In the genomic region with DNA sequence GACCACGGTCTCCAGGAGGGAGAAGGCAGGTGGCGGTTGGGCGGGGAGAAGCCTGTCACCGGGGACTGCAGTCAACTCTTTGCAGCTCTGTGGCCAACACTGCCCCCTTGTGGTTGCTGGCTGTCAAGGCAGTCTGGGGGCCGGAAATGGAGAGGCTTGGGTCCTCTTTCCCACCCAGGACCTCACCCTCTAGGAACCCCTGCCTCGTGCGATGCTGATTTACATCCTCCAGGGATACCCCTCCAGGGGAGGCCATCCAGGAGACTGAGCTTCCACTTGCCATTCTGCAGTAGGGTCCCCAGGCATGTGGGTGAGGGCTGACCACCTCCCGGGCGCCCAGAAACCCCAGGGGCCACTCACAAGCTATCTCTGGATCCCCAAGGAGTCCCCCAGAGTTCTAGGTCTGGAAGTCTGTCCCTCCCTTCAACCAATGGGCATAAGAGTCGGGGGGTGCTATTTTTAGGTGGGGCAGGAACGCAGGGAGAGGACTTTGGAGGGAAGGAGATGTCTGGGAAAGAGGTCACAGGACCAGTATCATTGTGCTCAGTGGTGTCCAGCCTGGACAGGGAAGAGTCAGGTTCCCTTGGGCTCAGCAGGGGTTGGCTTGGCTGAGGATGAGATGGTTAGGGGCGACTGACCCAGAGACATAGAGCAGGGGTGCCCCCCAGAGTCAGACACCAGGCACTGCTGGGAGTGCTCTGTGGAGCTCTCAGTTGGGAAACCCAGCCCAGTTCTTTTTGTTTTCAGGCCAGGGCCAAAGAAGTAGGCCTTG, we compare ENCODE assay signal across 8 cellular contexts. TPM values are rescaled to one million over a fixed set of nuclear protein-coding genes. Genes with fewer than 3 reads are reported as not detected.
A peak's percentile ranks its signal among the peaks of the same experiment; 100 is the strongest.
DNase-seq lines count a peak whose midpoint lies in the region; ATAC-seq and TF ChIP-seq lines count a peak whose summit lies in the region.

No MANE protein-coding gene starts in this region.

- peak; percentile 72 for DNase-seq in DMS114 treated with DMSO at 0.1 percent for 48 hours (lab: John Stamatoyannopoulos, UW; ENCODE audit: unreplicated experiment)
- DNase-seq in MM.1S: peak; percentile 54
- peak; percentile 65 to 78 for DNase-seq in SJSA1 (ENCODE audit: low read depth in 1 of 2, low spot score in 2 of 2)
- peak; percentile 86 for DNase-seq in activated gamma-delta T cell treated with anti-CD3 and anti-CD28 coated beads, Interleukin-2, amount 50 U/mL, for 16 hours (ENCODE audit: low read depth)
- peak; percentile 75 for DNase-seq in glomerular visceral epithelial cell (ENCODE audit: extremely low spot score)
- peak; percentile 82 to 91 (median 89) for DNase-seq in ovary
- peak; percentile 89 for DNase-seq in testis

- 15 to 19% (median 15%) methylated on average over 12 of the region's 12 CpGs for WGBS in ovary, 3 donors
- WGBS in testis, 2 donors: 26 to 34% methylated on average over 9 to 12 of the region's 12 CpGs

- H3K27ac ChIP-seq in MM.1S (ENCODE audit: low read length): no peak overlapping the region
- 0 out of 2 replicates have a peak overlapping the region, but pooled peaks have one; percentile 14 for H3K27ac ChIP-seq in SJSA1
- no peak overlapping the region for H3K27ac ChIP-seq in ovary
- peak overlapping the region; percentile 63 to 73 for H3K27ac ChIP-seq in testis

- peak overlapping the region; percentile 99 for H2AFZ ChIP-seq in MM.1S (ENCODE audit: low read length)

- intact Hi-C loops in ovary (cut with DNase I): loop anchor here (5.0 to 10.0 kb wide), 4 partner anchors 40 to 270 kb away; a partner anchor contains a TSS
- intact Hi-C loops in testis (cut with DNase I; ENCODE audit: low total_unique reads): loop anchor here (5.0 kb wide), 1 partner anchor 40 kb away; a partner anchor contains a TSS

- H3K4me1 ChIP-seq in MM.1S (ENCODE audit: low read length): no peaks in the 10 kb centered on the region
- peaks cover 5% of the 10 kb centered on the region for H3K4me1 ChIP-seq in SJSA1 (replicated peaks)
- peaks cover 4% of the 10 kb centered on the region for H3K4me1 ChIP-seq in ovary (ENCODE audit: insufficient read depth)
- H3K4me1 ChIP-seq in testis: peaks cover 49% of the 10 kb centered on the region

- H3K9me3 ChIP-seq in MM.1S (replicated peaks; ENCODE audit: insufficient read depth, low read length) (no peaks in the 10 kb centered on the region), SJSA1 (replicated peaks) (no peaks in the 10 kb centered on the region), ovary (no peaks in the 10 kb centered on the region), testis (no peaks in the 10 kb centered on the region)

- peak; percentile 74 for ATAC-seq in GM21786 (IDR thresholded peaks at IDR 0.05; ENCODE audit: unreplicated experiment)

- H3K36me3 ChIP-seq in MM.1S (replicated peaks; ENCODE audit: insufficient read depth, low read length) (no peaks in the 10 kb centered on the region), SJSA1 (no peaks in the 10 kb centered on the region), ovary (no peaks in the 10 kb centered on the region), testis (ENCODE audit: low read depth, missing control alignments) (no peaks in the 10 kb centered on the region)

- TF ChIP-seq POLR2A in ovary (IDR thresholded peaks at IDR 0.05): no peak
- no peak for TF ChIP-seq POLR2A in testis (IDR thresholded peaks at IDR 0.05)

- H4K20me1 ChIP-seq in MM.1S (ENCODE audit: insufficient read depth, low read length): no peaks in the 10 kb centered on the region

- H3K4me2 ChIP-seq in MM.1S (ENCODE audit: low read depth, low read length): peak overlapping the region; percentile 93

- TF ChIP-seq CTCF in MM.1S (IDR thresholded peaks at IDR 0.05; ENCODE audit: low read length): peak; percentile 66
- peak; percentile 96 to 97 (median 96) for TF ChIP-seq CTCF in ovary (IDR thresholded peaks at IDR 0.05)
- peak; percentile 95 to 99 (median 99) for TF ChIP-seq CTCF in testis (IDR thresholded peaks at IDR 0.05)

- TF ChIP-seq EP300 in ovary (IDR thresholded peaks at IDR 0.05): no peak

- no peaks in the 10 kb centered on the region for H3F3A ChIP-seq in MM.1S (ENCODE audit: insufficient read depth, low read length)

- peak overlapping the region; percentile 37; the same call in 1 of the 2 replicates for H3K9ac ChIP-seq in MM.1S (ENCODE audit: low read length)

- no peaks in the 10 kb centered on the region for H3K79me2 ChIP-seq in MM.1S (ENCODE audit: low read length)

- no peaks in the 10 kb centered on the region for H3K9me2 ChIP-seq in MM.1S (replicated peaks; ENCODE audit: insufficient read depth, low read length)

- H3K4me3 ChIP-seq in MM.1S (ENCODE audit: low read length) (peak overlapping the region; percentile 58), SJSA1 (no peak overlapping the region), ovary (no peak overlapping the region), testis (no peak overlapping the region)

- H3K27me3 ChIP-seq in MM.1S (replicated peaks; ENCODE audit: insufficient read depth, low read length) (no peaks in the 10 kb centered on the region), SJSA1 (replicated peaks) (no peaks in the 10 kb centered on the region), ovary (no peaks in the 10 kb centered on the region), testis (no peaks in the 10 kb centered on the region)

RNA-seq across cellular contexts. Expression of a gene that starts 7.1 kb away (rescaled TPM):
- 0.34 TPM in 1 of 2 replicates, not detected in the other for total RNA-seq in SJSA1 (2014; rRNA removed; shearing (Covaris generic))
- total RNA-seq in ovary (not detected), testis (1 to 10 TPM; 2.5 to 4.1 TPM)
- polyA plus RNA-seq in ovary (under 1 TPM in 1 of 2 donors, not detected in 1; 0.25 TPM), testis (ENCODE audit: insufficient read depth, low read depth, low replicate concordance) (0.91 TPM)

RNA-seq across cellular contexts. Expression of a gene that starts 15.9 kb away (rescaled TPM):
- total RNA-seq in SJSA1 (2014; rRNA removed; shearing (Covaris generic)): 13.1 and 17.9 TPM in 2 replicates
- total RNA-seq in ovary (1 to 10 TPM; 3.3 to 6.2 (median 4.8) TPM), testis (1 to 10 TPM; 5.8 to 5.9 TPM)
- polyA plus RNA-seq in ovary (1 to 10 TPM; 3.0 to 4.9 TPM), testis (ENCODE audit: insufficient read depth, low read depth, low replicate concordance) (5.7 TPM)

RNA-seq across cellular contexts. Expression of a gene that starts 23.0 kb away (rescaled TPM):
- total RNA-seq in SJSA1 (2014; rRNA removed; shearing (Covaris generic)): 0.41 and 0.55 TPM in 2 replicates
- total RNA-seq in ovary (10 to 100 TPM in 5 of 7 donors, 1 to 10 TPM in 2; 7.4 to 16.1 (median 10.8) TPM), testis (1 to 10 TPM; 5.1 to 6.0 TPM)
- polyA plus RNA-seq in ovary (10 to 100 TPM in 1 of 2 donors, 1 to 10 TPM in 1; 6.3 to 18.0 TPM), testis (ENCODE audit: insufficient read depth, low read depth, low replicate concordance) (6.7 TPM)

RNA-seq across cellular contexts. Expression of a gene that starts 38.7 kb away (rescaled TPM):
- total RNA-seq in SJSA1 (2014; rRNA removed; shearing (Covaris generic)): 3.5 and 5.5 TPM in 2 replicates
- total RNA-seq in ovary: 10 to 100 TPM in 2 of 7 donors, 1 to 10 TPM in 5; 3.8 to 11.7 (median 9.3) TPM
- polyA plus RNA-seq in ovary: 10 to 100 TPM in 1 of 2 donors, 1 to 10 TPM in 1; 4.8 to 10.3 TPM
- total RNA-seq in testis: 10 to 100 TPM in 1 of 2 donors, 1 to 10 TPM in 1; 8.0 to 11.5 TPM
- 8.0 TPM for polyA plus RNA-seq in testis (ENCODE audit: insufficient read depth, low read depth, low replicate concordance)

RNA-seq across cellular contexts. Expression of a gene that starts 48.8 kb away (rescaled TPM):
- 4.1 and 5.7 TPM in 2 replicates for total RNA-seq in SJSA1 (2014; rRNA removed; shearing (Covaris generic))
- total RNA-seq in ovary: 1 to 10 TPM; 3.6 to 8.8 (median 6.7) TPM
- polyA plus RNA-seq in ovary: 1 to 10 TPM in 1 of 2 donors, under 1 TPM in 1; 0.98 to 6.5 TPM
- total RNA-seq in testis: 10 to 100 TPM; 40.9 to 55.2 TPM
- polyA plus RNA-seq in testis (ENCODE audit: insufficient read depth, low read depth, low replicate concordance): 28.7 TPM

Comparison
In these comparisons a context has a peak if more than half of its experiments do, and no peak if none do; other contexts are left out.
1. H3K27ac ChIP-seq: peak in SJSA1 (single experiment) and testis (2 of 2); none in MM.1S (single experiment) and ovary (0 of 2).
2. Peak in every context shown above with its lines, with median percentiles within 50 percentile points of each other: DNase-seq and CTCF ChIP-seq.